ENCODE assay signal across 19 cellular contexts in genomic region chr10:111872591-111872990, GRCh38.
DNase-seq lines count a peak whose midpoint lies in the region; ATAC-seq lines count a peak whose summit lies in the region.
"Had no signal": no experiment of that assay in that cellular context is flagged by ENCODE, and none has a peak within 500 bp of the region (broad histone marks: within the 10 kb centered on the region; RNA-seq: fewer than 3 reads in every experiment).

No MANE protein-coding gene starts in this region.

- H3K27me3 Mint-ChIP-seq in activated naive CD4-positive, alpha-beta T cell treated with anti-CD3 and anti-CD28 coated beads for 36 hours (ENCODE audit: low read depth): peaks cover 3% of the 10 kb centered on the region

- CTCF ChIA-PET in activated naive CD4-positive, alpha-beta T cell treated with anti-CD3 and anti-CD28 coated beads for 36 hours (lab: Charles Lee): interaction anchor here (0.6 kb wide), 1 partner anchor 9 kb away, joined by 4 read pairs; no protein-coding TSS in a partner anchor

- no peaks in the 10 kb centered on the region for H3K4me1 Mint-ChIP-seq in activated naive CD4-positive, alpha-beta T cell treated with anti-CD3 and anti-CD28 coated beads for 36 hours (ENCODE audit: low read depth)
- H3K4me1 Mint-ChIP-seq: neural progenitor cell had no signal

- no peak overlapping the region for H3K27ac Mint-ChIP-seq in activated naive CD4-positive, alpha-beta T cell treated with anti-CD3 and anti-CD28 coated beads for 36 hours
- H3K27ac Mint-ChIP-seq: neural progenitor cell had no signal

- DNase-seq in LHCN-M2 (ENCODE audit: low read depth): peak; percentile 35
- peak; percentile 18 for DNase-seq in iris pigment epithelial cell (ENCODE audit: low read depth)
- no peak for DNase-seq in GDM1 (lab: John Stamatoyannopoulos, UW)
- no peak for DNase-seq in activated T-cell treated with anti-CD3 and anti-CD28 coated beads, Interleukin-2, amount 50 U/mL, for 48 hours
- DNase-seq in activated naive CD4-positive, alpha-beta T cell treated with anti-CD3 and anti-CD28 coated beads for 36 hours: no peak
- DNase-seq in activated CD4-positive, alpha-beta T cell treated with anti-CD3 and anti-CD28 coated beads for 48 hours: no peak
- DNase-seq: activated CD4-positive, alpha-beta T cell treated with anti-CD3 and anti-CD28 coated beads, Interleukin-2, amount 50 U/mL, for 4 hours; activated T-cell treated with anti-CD3 and anti-CD28 coated beads, Interleukin-2, amount 50 U/mL, for 1 hour; central memory CD4-positive, alpha-beta T cell; effector CD4-positive, alpha-beta T cell; GOT3; kidney glomerular epithelial cell; NCI-H2029 treated with DMSO at 0.1 percent for 48 hours; NCI-H524; stimulated activated CD4-positive, alpha-beta T cell treated with anti-CD3 and anti-CD28 coated beads, Interleukin-2, amount 100 ng/mL, for 24 hours had no signal

- no peaks in the 10 kb centered on the region for H3K9me3 Mint-ChIP-seq in activated naive CD4-positive, alpha-beta T cell treated with anti-CD3 and anti-CD28 coated beads for 36 hours

- H3K4me3 Mint-ChIP-seq in activated naive CD4-positive, alpha-beta T cell treated with anti-CD3 and anti-CD28 coated beads for 36 hours: no peak overlapping the region
- H3K4me3 Mint-ChIP-seq: neural progenitor cell had no signal

- peak; percentile 78 for ATAC-seq in GM18511 (IDR thresholded peaks at IDR 0.05; ENCODE audit: unreplicated experiment)
- peak; percentile 60 for ATAC-seq in GM21381 (IDR thresholded peaks at IDR 0.05; ENCODE audit: unreplicated experiment)
- ATAC-seq: SK-N-SH treated with all-trans-retinoic acid at 6 μM for 48 hours had no signal

- H3K36me3 Mint-ChIP-seq in activated naive CD4-positive, alpha-beta T cell treated with anti-CD3 and anti-CD28 coated beads for 36 hours (ENCODE audit: low read depth): no peaks in the 10 kb centered on the region
- H3K36me3 Mint-ChIP-seq: neural progenitor cell had no signal

- intact Hi-C loops in activated naive CD4-positive, alpha-beta T cell treated with anti-CD3 and anti-CD28 coated beads for 36 hours (cut with micrococcal nuclease): no loop called here

Comparison
In these comparisons a context has a peak if more than half of its experiments do, and no peak if none do; other contexts are left out.
1. DNase-seq: peak in LHCN-M2 (single experiment) and iris pigment epithelial cell (single experiment); none in GDM1 (single experiment), activated T-cell treated with anti-CD3 and anti-CD28 coated beads, Interleukin-2, amount 50 U/mL, for 48 hours (0 of 2), activated naive CD4-positive, alpha-beta T cell treated with anti-CD3 and anti-CD28 coated beads for 36 hours (single experiment) and activated CD4-positive, alpha-beta T cell treated with anti-CD3 and anti-CD28 coated beads for 48 hours (single experiment).